In genomic region chr16:60945225-60945624, GRCh38 we compare ENCODE assay signal across 16 cellular contexts.
DNase-seq lines count a peak whose midpoint lies in the region; ATAC-seq, FAIRE-seq and TF ChIP-seq lines count a peak whose summit lies in the region.
"Had no signal": no experiment of that assay in that cellular context is flagged by ENCODE, and none has a peak within 500 bp of the region (broad histone marks: within the 10 kb centered on the region; RNA-seq: fewer than 3 reads in every experiment).

No MANE protein-coding gene starts in this region.

- H3K4me3 ChIP-seq in A549 (no peak overlapping the region), SJCRH30 (no peak overlapping the region), brain microvascular endothelial cell (ENCODE audit: low read depth, low read length) (no peak overlapping the region)
- H3K4me3 ChIP-seq: prostate gland had no signal

- H3K9me3 ChIP-seq in A549 (no peaks in the 10 kb centered on the region), SJCRH30 (replicated peaks) (no peaks in the 10 kb centered on the region)
- H3K9me3 ChIP-seq: prostate gland had no signal

- in situ Hi-C loops in brain microvascular endothelial cell (cut with HindIII; ENCODE audit: low pct_ligation_motif_present, low sequenced_read_pairs), result no loop called here

- no peak for ATAC-seq in A549
- ATAC-seq: Panc1 had no signal

- H3K36me3 ChIP-seq in SJCRH30 (no peaks in the 10 kb centered on the region), brain microvascular endothelial cell (replicated peaks) (no peaks in the 10 kb centered on the region)
- H3K36me3 ChIP-seq: prostate gland had no signal

- POLR2A ChIA-PET in A549 (lab: Yijun Ruan, JAX), result no interaction called here

- no peak overlapping the region for H3K4me2 ChIP-seq in A549

- 0% methylated on average over 2 of the region's 2 CpGs for WGBS in A549 (ENCODE audit: missing lambda C conversion rate)

- FAIRE-seq in A549 (lab: Jason Lieb, UNC), result no peak

- TF ChIP-seq EP300 in A549 (IDR thresholded peaks at IDR 0.05) (no peak), Ishikawa (IDR thresholded peaks at IDR 0.05; ENCODE audit: borderline replicate concordance) (no peak)

- no peak for TF ChIP-seq POLR2A in A549 (IDR thresholded peaks at IDR 0.05; ENCODE audit: low read length)

- CTCF ChIA-PET in A549 (lab: Yijun Ruan, JAX), result no interaction called here

- peak in 1 of 2 experiments; percentile 1 for DNase-seq in A549 (ENCODE audit: low read depth in 1 of 2, low spot score in 1 of 2)
- DNase-seq in SJCRH30, result peak; percentile 36 to 75
- DNase-seq in iPS DF 4.7 (ENCODE audit: extremely low read depth, low spot score), result peak; percentile 58
- no peak for DNase-seq in NCI-H146 (lab: John Stamatoyannopoulos, UW)
- DNase-seq in brain microvascular endothelial cell, result no peak
- DNase-seq in GDM1 (lab: John Stamatoyannopoulos, UW), result no peak
- no peak for DNase-seq in glomerular visceral epithelial cell (ENCODE audit: extremely low spot score)
- DNase-seq: activated CD4-positive, alpha-beta T cell treated with anti-CD3 and anti-CD28 coated beads for 48 hours; immature natural killer cell; midbrain; stimulated activated CD8-positive, alpha-beta memory T cell treated with anti-CD3 and anti-CD28 coated beads, Interleukin-4, amount 100 ng/mL, for 48 hours; T-helper 2 cell; trophoblast cell had no signal

- TF ChIP-seq CTCF in A549 (IDR thresholded peaks at IDR 0.05) (no peak), brain microvascular endothelial cell (IDR thresholded peaks at IDR 0.05; ENCODE audit: low read depth, low read length, missing control alignments) (no peak)

- TF ChIP-seq RAD21 in A549 (conservative IDR thresholded peaks at IDR 0.05 in 1 of 2, IDR thresholded peaks at IDR 0.05 in 1 of 2) (no peak), Ishikawa (IDR thresholded peaks at IDR 0.05; ENCODE audit: low read depth) (no peak)

- H3K4me1 ChIP-seq in A549 (no peaks in the 10 kb centered on the region), SJCRH30 (no peaks in the 10 kb centered on the region)
- H3K4me1 ChIP-seq: prostate gland had no signal

- H3K27me3 ChIP-seq in SJCRH30 (no peaks in the 10 kb centered on the region), brain microvascular endothelial cell (replicated peaks) (no peaks in the 10 kb centered on the region)

- H3K27ac ChIP-seq in A549 (no peak overlapping the region), SJCRH30 (no peak overlapping the region), brain microvascular endothelial cell (no peak overlapping the region)
- H3K27ac ChIP-seq: prostate gland had no signal

TF ChIP-seq in A549, 52 proteins besides CTCF, POLR2A, EP300 and RAD21:
- TF ChIP-seq REST (IDR thresholded peaks at IDR 0.05) (peak; percentile 73), ZSCAN20 (CRISPR knock-in tag; IDR thresholded peaks at IDR 0.05) (no peak)

TF ChIP-seq in Ishikawa, 13 proteins besides CTCF, POLR2A, EP300 and RAD21:
- peak; percentile 80 for TF ChIP-seq REST (IDR thresholded peaks at IDR 0.05; ENCODE audit: low read depth)
- no peak for TF ChIP-seq CREB1 (IDR thresholded peaks at IDR 0.05; ENCODE audit: low read depth)

Comparison
In these comparisons a context has a peak if more than half of its experiments do, and no peak if none do; other contexts are left out.
1. DNase-seq: peak in SJCRH30 (2 of 2) and iPS DF 4.7 (single experiment); none in NCI-H146 (single experiment), brain microvascular endothelial cell (single experiment), GDM1 (single experiment) and glomerular visceral epithelial cell (single experiment).